In genomic region chr3:193314161-193314560, GRCh38 we compare ENCODE assay signal across 20 cellular contexts.
DNase-seq lines count a peak whose midpoint lies in the region; ATAC-seq, FAIRE-seq and TF ChIP-seq lines count a peak whose summit lies in the region.
"Had no signal": no experiment of that assay in that cellular context is flagged by ENCODE, and none has a peak within 500 bp of the region (broad histone marks: within the 10 kb centered on the region; RNA-seq: fewer than 3 reads in every experiment).

No MANE protein-coding gene starts in this region.

- no peak overlapping the region for H2BK20ac ChIP-seq in H9 (ENCODE audit: low read depth, low read length, poor library complexity, severe bottlenecking)

- H4K20me1 ChIP-seq in H9 (ENCODE audit: control insufficient read depth, insufficient read depth, insufficient read length) (no peaks in the 10 kb centered on the region), PC-9 (ENCODE audit: insufficient read depth) (no peaks in the 10 kb centered on the region)

- H3K27me3 ChIP-seq in A673 (replicated peaks; ENCODE audit: insufficient read depth, low read depth, low read length, poor library complexity) (no peaks in the 10 kb centered on the region), H9 (ENCODE audit: insufficient read depth, low read length) (no peaks in the 10 kb centered on the region), PC-9 (ENCODE audit: insufficient read depth, low read depth) (peaks cover 3% of the 10 kb centered on the region; the same call in 1 of the 2 replicates), pancreas (no peaks in the 10 kb centered on the region)
- H3K27me3 ChIP-seq: sigmoid colon, SJSA1, stomach had no signal

- no peak overlapping the region for H4K91ac ChIP-seq in H9 (ENCODE audit: insufficient read length, low read depth, low read length)

- H2BK15ac ChIP-seq in H9 (ENCODE audit: low read depth, low read length): no peak overlapping the region

- FAIRE-seq in pancreas (lab: Jason Lieb, UNC): no peak
- FAIRE-seq: A549 had no signal

- H3K23me2 ChIP-seq in H9 (ENCODE audit: insufficient read length, low read depth, low read length, poor library complexity, severe bottlenecking): no peaks in the 10 kb centered on the region

- H3K9ac ChIP-seq in H9 (ENCODE audit: extremely low read depth, insufficient read length, low read length): no peak overlapping the region

- H3T11ph ChIP-seq in H9 (ENCODE audit: low read length): no peak overlapping the region

- H3K4me1 ChIP-seq in A673 (ENCODE audit: insufficient read depth, low read length, poor library complexity, severe bottlenecking): no peaks in the 10 kb centered on the region
- H3K4me1 ChIP-seq in H9 (ENCODE audit: insufficient read depth, low read length): peaks cover 2% of the 10 kb centered on the region; the same call in 1 of the 2 replicates
- H3K4me1 ChIP-seq in PC-9 (replicated peaks; ENCODE audit: insufficient read depth): no peaks in the 10 kb centered on the region
- no peaks in the 10 kb centered on the region for H3K4me1 ChIP-seq in pancreas
- H3K4me1 ChIP-seq: A549, sigmoid colon, SJSA1, stomach had no signal

- no peak overlapping the region for H3K18ac ChIP-seq in H9 (ENCODE audit: insufficient read length, low read depth, low read length)

- H3K36me3 ChIP-seq in A673 (ENCODE audit: insufficient read depth, low read length, poor library complexity, severe bottlenecking) (no peaks in the 10 kb centered on the region), PC-9 (ENCODE audit: low read depth) (no peaks in the 10 kb centered on the region), pancreas (no peaks in the 10 kb centered on the region)
- H3K36me3 ChIP-seq: sigmoid colon, SJSA1, stomach had no signal

- H3K79me2 ChIP-seq in H9 (ENCODE audit: insufficient read depth, low read length) (no peaks in the 10 kb centered on the region), PC-9 (ENCODE audit: low read depth) (no peaks in the 10 kb centered on the region)

- H3K4me3 Mint-ChIP-seq in H9 (no peak overlapping the region), osteocyte (ENCODE audit: unreplicated experiment) (no peak overlapping the region)
- H3K4me3 Mint-ChIP-seq: CD4-positive, CD25-positive, alpha-beta regulatory T cell had no signal

- H3K27ac ChIP-seq in A673 (ENCODE audit: low read depth, low read length, poor library complexity, severe bottlenecking) (no peak overlapping the region), H9 (ENCODE audit: insufficient read length, low read depth, low read length) (no peak overlapping the region), PC-9 (no peak overlapping the region), pancreas (no peak overlapping the region)
- H3K27ac ChIP-seq: A549, sigmoid colon, SJSA1, stomach had no signal

- no peak for ATAC-seq in pancreas

- DNase-seq in A673 (ENCODE audit: low spot score) (no peak), H9 (no peak), PC-9 (no peak), iPS-NIHi11 (ENCODE audit: low spot score) (peak; percentile 32), NCI-H446 (lab: John Stamatoyannopoulos, UW) (no peak), amniotic stem cell (lab: John Stamatoyannopoulos, UW) (no peak), osteocyte (ENCODE audit: extremely low spot score, unreplicated experiment) (no peak), pancreas (no peak)
- DNase-seq: activated CD4-positive, alpha-beta T cell treated with anti-CD3 and anti-CD28 coated beads for 1 hour; activated gamma-delta T cell treated with Interleukin-2 at 50 U/mL for 16 hours; aorta; CD4-positive, CD25-positive, alpha-beta regulatory T cell; NCI-H226; nucleus accumbens; sigmoid colon; stimulated activated CD4-positive, alpha-beta T cell treated with anti-CD3 and anti-CD28 coated beads, Interleukin-2, amount 100 ng/mL, for 24 hours; stomach; T-helper 9 cell had no signal

- H2BK12ac ChIP-seq in H9 (ENCODE audit: insufficient read length, low read depth, low read length): no peak overlapping the region

- no peak overlapping the region for H3K4ac ChIP-seq in H9 (ENCODE audit: low read depth, low read length)

- POLR2A ChIA-PET in A673 (lab: Charles Lee; ENCODE audit: low non-redundant PET) (no interaction called here), PC-9 (lab: Charles Lee; ENCODE audit: unreplicated experiment) (no interaction called here)

- no peaks in the 10 kb centered on the region for H3K27me3 Mint-ChIP-seq in H9 (ENCODE audit: low read depth)
- peaks cover 7% of the 10 kb centered on the region for H3K27me3 Mint-ChIP-seq in osteocyte (ENCODE audit: unreplicated experiment)

- no peak overlapping the region for H4K8ac ChIP-seq in H9 (replicated peaks; ENCODE audit: insufficient read length, low read depth, low read length)

- H3K4me3 ChIP-seq in A673 (ENCODE audit: low read depth, low read length, poor library complexity, severe bottlenecking): no peak overlapping the region
- no peak overlapping the region for H3K4me3 ChIP-seq in PC-9
- H3K4me3 ChIP-seq in pancreas: no peak overlapping the region
- H3K4me3 ChIP-seq: A549, sigmoid colon, SJSA1, stomach had no signal

- H3K9me3 Mint-ChIP-seq in H9: no peaks in the 10 kb centered on the region
- H3K9me3 Mint-ChIP-seq in osteocyte (ENCODE audit: unreplicated experiment): no peaks in the 10 kb centered on the region

- CTCF ChIA-PET in A673 (lab: Charles Lee) (interaction anchor here (0.5 kb wide), 1 partner anchor 72 kb away, joined by 8 read pairs; no protein-coding TSS in a partner anchor), PC-9 (lab: Charles Lee) (no interaction called here)

- H3K27ac Mint-ChIP-seq in H9 (no peak overlapping the region), osteocyte (ENCODE audit: unreplicated experiment) (no peak overlapping the region)
- H3K27ac Mint-ChIP-seq: CD4-positive, CD25-positive, alpha-beta regulatory T cell had no signal

- peaks cover 5 to 10% of the 10 kb centered on the region in 2 experiments for H3K4me1 Mint-ChIP-seq in H9
- no peaks in the 10 kb centered on the region for H3K4me1 Mint-ChIP-seq in osteocyte (ENCODE audit: unreplicated experiment)
- H3K4me1 Mint-ChIP-seq: CD4-positive, CD25-positive, alpha-beta regulatory T cell had no signal

- H3K4me2 ChIP-seq in H9 (ENCODE audit: insufficient read depth, insufficient read length, low read length) (no peak overlapping the region), PC-9 (no peak overlapping the region)
- H3K4me2 ChIP-seq: A549 had no signal

- H3K9me2 ChIP-seq in PC-9 (ENCODE audit: insufficient read depth): no peaks in the 10 kb centered on the region

- no peaks in the 10 kb centered on the region for H3K9me3 ChIP-seq in A673 (ENCODE audit: low read depth, low read length, poor library complexity, severe bottlenecking)
- H3K9me3 ChIP-seq in H9 (ENCODE audit: control insufficient read depth, low read depth, low read length): no peaks in the 10 kb centered on the region
- H3K9me3 ChIP-seq in PC-9 (ENCODE audit: insufficient read depth, low read depth): no peaks in the 10 kb centered on the region; the same call in 1 of the 2 replicates
- no peaks in the 10 kb centered on the region for H3K9me3 ChIP-seq in pancreas
- H3K9me3 ChIP-seq: A549, sigmoid colon, SJSA1, stomach had no signal

- H2BK120ac ChIP-seq in H9 (ENCODE audit: low read depth, low read length, poor library complexity, severe bottlenecking): no peak overlapping the region

- H3K56ac ChIP-seq in H9 (ENCODE audit: insufficient read length, low read depth, low read length): no peak overlapping the region

- no peaks in the 10 kb centered on the region for H3K79me1 ChIP-seq in H9 (ENCODE audit: insufficient read depth, low read depth, low read length, poor library complexity, severe bottlenecking)

- no peak overlapping the region for H3K14ac ChIP-seq in H9 (ENCODE audit: insufficient read depth, low read length)

- TF ChIP-seq CTCF in A673 (conservative IDR thresholded peaks at IDR 0.05; ENCODE audit: low read depth, low read length) (peak; percentile 26; the same call in 1 of the 2 replicates), H9 (conservative IDR thresholded peaks at IDR 0.05) (peak; percentile 59), PC-9 (conservative IDR thresholded peaks at IDR 0.05) (peak; percentile 40; the same call in 1 of the 2 replicates), osteocyte (IDR thresholded peaks at IDR 0.05) (no peak), pancreas (IDR thresholded peaks at IDR 0.05) (no peak)

- H2AFZ ChIP-seq in H9 (ENCODE audit: low read length) (no peak overlapping the region), PC-9 (no peak overlapping the region)

- H2BK5ac ChIP-seq in H9 (ENCODE audit: insufficient read length, low read length): no peak overlapping the region

- BruUV-seq in A673 (replicated peaks; lab: Mats Ljungman, UMichigan): no TSS peak
- BruUV-seq in PC-9 (replicated peaks; lab: Mats Ljungman, UMichigan): no TSS peak

- WGBS in H9 (ENCODE audit: extremely low coverage, insufficient read length, low lambda C conversion rate): no CpG with 5 or more reads among the region's 3 CpGs
- WGBS in pancreas, 2 donors: 72 to 73% methylated on average over 3 of the region's 3 CpGs

- intact Hi-C loops in A673 (cut with micrococcal nuclease; ENCODE audit: unreplicated experiment): no loop called here
- intact Hi-C loops in PC-9 (cut with micrococcal nuclease; ENCODE audit: unreplicated experiment): no loop called here
- intact Hi-C loops in pancreas (cut with DNase I): no loop called here

- H3K36me3 Mint-ChIP-seq in H9 (ENCODE audit: insufficient read depth in 1 of 3, low read depth in 3 of 3) (no peaks in the 10 kb centered on the region), osteocyte (ENCODE audit: unreplicated experiment) (no peaks in the 10 kb centered on the region)
- H3K36me3 Mint-ChIP-seq: CD4-positive, CD25-positive, alpha-beta regulatory T cell had no signal

- H3K23ac ChIP-seq in H9 (ENCODE audit: insufficient read length, low read depth, low read length): no peak overlapping the region

- no peaks in the 10 kb centered on the region for H3F3A ChIP-seq in PC-9 (ENCODE audit: insufficient read depth, low read depth)

- no peak overlapping the region for H2AK5ac ChIP-seq in H9 (ENCODE audit: insufficient read length, low read length)

- H4K5ac ChIP-seq in H9 (ENCODE audit: insufficient read length, low read depth, low read length): no peak overlapping the region

Comparison
In these comparisons a context has a peak if more than half of its experiments do, and no peak if none do; other contexts are left out.
1. CTCF ChIP-seq: peak in A673 (single experiment), H9 (single experiment) and PC-9 (single experiment); none in osteocyte (single experiment) and pancreas (0 of 4).